Comparison of ENCODE assay signal across 26 cellular contexts in the genomic region with DNA sequence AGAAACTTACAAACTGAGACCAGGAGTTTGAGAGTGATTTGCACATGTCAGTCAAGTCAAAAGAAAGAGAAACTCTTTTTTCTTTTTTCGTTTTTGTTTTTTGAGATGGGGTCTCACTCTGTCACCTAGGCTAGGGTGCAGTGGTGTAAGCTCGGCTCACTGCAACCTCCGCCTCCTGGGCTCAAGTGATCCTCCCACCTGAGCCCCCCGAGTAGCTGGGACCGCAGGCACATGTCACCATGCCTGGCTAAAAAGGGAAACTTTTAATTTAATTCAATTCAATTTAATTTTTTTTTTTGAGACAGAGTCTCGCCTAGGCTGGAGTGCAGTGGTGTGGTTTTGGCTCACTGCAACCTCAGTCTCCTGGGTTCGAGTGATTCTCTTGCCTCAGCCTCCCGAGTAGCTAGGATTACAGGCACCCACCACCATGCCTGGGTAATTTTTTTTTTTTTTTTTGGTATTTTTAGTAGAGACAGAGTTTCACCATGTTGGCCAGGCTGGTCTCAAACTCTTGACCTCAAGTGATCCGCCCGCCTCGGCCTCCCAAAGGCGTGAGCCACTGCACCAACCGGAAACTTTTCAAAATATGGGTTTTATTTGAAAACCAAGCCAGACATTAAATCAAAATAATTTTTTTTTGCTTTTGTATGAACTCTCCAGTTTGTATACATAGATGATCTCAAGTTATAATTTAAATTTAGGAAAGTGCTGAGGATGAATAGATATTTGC. TPM values are rescaled to one million over a fixed set of nuclear protein-coding genes. Genes with fewer than 3 reads are reported as not detected.
DNase-seq lines count a peak whose midpoint lies in the region; ATAC-seq and TF ChIP-seq lines count a peak whose summit lies in the region.
"Had no signal": no experiment of that assay in that cellular context is flagged by ENCODE, and none has a peak within 500 bp of the region (broad histone marks: within the 10 kb centered on the region; RNA-seq: fewer than 3 reads in every experiment).

No MANE protein-coding gene starts in this region.

- H3K27me3 ChIP-seq in Karpas-422 (ENCODE audit: low read length) (no peaks in the 10 kb centered on the region), gastrocnemius medialis (no peaks in the 10 kb centered on the region), vagina (no peaks in the 10 kb centered on the region)
- H3K27me3 ChIP-seq: left lung, tibial artery had no signal

- no peaks in the 10 kb centered on the region for H3K79me2 ChIP-seq in Karpas-422 (ENCODE audit: low read length)

- H3K36me3 Mint-ChIP-seq in activated CD4-positive, alpha-beta T cell treated with anti-CD3 and anti-CD28 coated beads, Interleukin-2, amount 10 ng/mL, durations not matched to agents 24 days and 14 days (ENCODE audit: low read depth): peaks cover 24% of the 10 kb centered on the region
- peaks cover 37% of the 10 kb centered on the region for H3K36me3 Mint-ChIP-seq in nephron progenitor cell (ENCODE audit: low read depth)

- peaks cover 54% of the 10 kb centered on the region for H3K4me1 Mint-ChIP-seq in activated CD4-positive, alpha-beta T cell treated with anti-CD3 and anti-CD28 coated beads, Interleukin-2, amount 10 ng/mL, durations not matched to agents 24 days and 14 days
- peaks cover 50% of the 10 kb centered on the region for H3K4me1 Mint-ChIP-seq in nephron progenitor cell
- H3K4me1 Mint-ChIP-seq: mesothelial cell of epicardium, neural crest cell had no signal

- peak overlapping the region; percentile 82 for H3K27ac Mint-ChIP-seq in activated CD4-positive, alpha-beta T cell treated with anti-CD3 and anti-CD28 coated beads, Interleukin-2, amount 10 ng/mL, durations not matched to agents 24 days and 14 days
- H3K27ac Mint-ChIP-seq in nephron progenitor cell: no peak overlapping the region
- H3K27ac Mint-ChIP-seq: activated naive CD4-positive, alpha-beta T cell treated with anti-CD3 and anti-CD28 coated beads, Interleukin-2, amount 50 U/mL, for 24 hours; mesothelial cell of epicardium; progenitor cell of endocrine pancreas had no signal

- H3K27ac ChIP-seq in Karpas-422 (ENCODE audit: low read length) (no peak overlapping the region), caudate nucleus (ENCODE audit: low read depth, low read length) (peak overlapping the region; percentile 68), gastrocnemius medialis (peak overlapping the region in 3 of 4 donors; percentile 47 to 99 (median 99)), vagina (no peak overlapping the region)
- H3K27ac ChIP-seq: left lung, tibial artery had no signal

- H3K9me2 ChIP-seq in Karpas-422 (replicated peaks; ENCODE audit: insufficient read depth, low read length): no peaks in the 10 kb centered on the region

- no peaks in the 10 kb centered on the region for H3K27me3 Mint-ChIP-seq in activated CD4-positive, alpha-beta T cell treated with anti-CD3 and anti-CD28 coated beads, Interleukin-2, amount 10 ng/mL, durations not matched to agents 24 days and 14 days
- H3K27me3 Mint-ChIP-seq in nephron progenitor cell (ENCODE audit: low read depth, poor library complexity): peaks cover 7% of the 10 kb centered on the region
- H3K27me3 Mint-ChIP-seq: activated naive CD4-positive, alpha-beta T cell treated with anti-CD3 and anti-CD28 coated beads, Interleukin-2, amount 50 U/mL, for 24 hours; central memory CD8-positive, alpha-beta T cell; progenitor cell of endocrine pancreas had no signal

- intact Hi-C loops in activated CD4-positive, alpha-beta T cell treated with anti-CD3 and anti-CD28 coated beads, Interleukin-2, amount 10 ng/mL, durations not matched to agents 24 days and 14 days (cut with micrococcal nuclease): no loop called here
- intact Hi-C loops in gastrocnemius medialis (cut with DNase I; ENCODE audit: low total_unique reads): no loop called here
- intact Hi-C loops in vagina (cut with DNase I): no loop called here

- H4K20me1 ChIP-seq in Karpas-422 (ENCODE audit: insufficient read depth, low read depth, low read length): no peaks in the 10 kb centered on the region; the same call in 1 of the 2 replicates

- H3K4me1 ChIP-seq in Karpas-422 (ENCODE audit: low read length) (peaks cover 65% of the 10 kb centered on the region), gastrocnemius medialis (peaks cover 5 to 20% of the 10 kb centered on the region in 2 donors), vagina (no peaks in the 10 kb centered on the region)
- H3K4me1 ChIP-seq: tibial artery had no signal

- TF ChIP-seq CTCF in gastrocnemius medialis (IDR thresholded peaks at IDR 0.05 in 4 of 5, conservative IDR thresholded peaks at IDR 0.05 in 1 of 5) (no peak), vagina (IDR thresholded peaks at IDR 0.05) (no peak), nephron progenitor cell (IDR thresholded peaks at IDR 0.05) (no peak)

- TF ChIP-seq POLR2A in gastrocnemius medialis (IDR thresholded peaks at IDR 0.05) (no peak), vagina (IDR thresholded peaks at IDR 0.05) (no peak)

- H3K4me3 ChIP-seq in Karpas-422 (ENCODE audit: low read length): no peak overlapping the region
- no peak overlapping the region for H3K4me3 ChIP-seq in gastrocnemius medialis
- H3K4me3 ChIP-seq in vagina: no peak overlapping the region
- H3K4me3 ChIP-seq: left lung, tibial artery had no signal

- in situ Hi-C loops in gastrocnemius medialis (cut with MboI; ENCODE audit: low sequenced_read_pairs in 4 of 4): no loop called here

- no peaks in the 10 kb centered on the region for H3K9me3 ChIP-seq in Karpas-422 (ENCODE audit: low read length)
- no peaks in the 10 kb centered on the region for H3K9me3 ChIP-seq in gastrocnemius medialis
- H3K9me3 ChIP-seq in vagina: no peaks in the 10 kb centered on the region
- H3K9me3 ChIP-seq: left lung, tibial artery had no signal

- no peak overlapping the region for H3K9ac ChIP-seq in Karpas-422 (ENCODE audit: low read length)

- H3K9me3 Mint-ChIP-seq in activated CD4-positive, alpha-beta T cell treated with anti-CD3 and anti-CD28 coated beads, Interleukin-2, amount 10 ng/mL, durations not matched to agents 24 days and 14 days: no peaks in the 10 kb centered on the region
- no peaks in the 10 kb centered on the region for H3K9me3 Mint-ChIP-seq in nephron progenitor cell
- H3K9me3 Mint-ChIP-seq: activated naive CD4-positive, alpha-beta T cell treated with anti-CD3 and anti-CD28 coated beads, Interleukin-2, amount 50 U/mL, for 24 hours; activated T-cell treated with anti-CD3 and anti-CD28 coated beads, Interleukin-2, amount 50 U/mL, for 4 hours; central memory CD8-positive, alpha-beta T cell; mesothelial cell of epicardium; neural crest cell had no signal

- DNase-seq in activated CD4-positive, alpha-beta T cell treated with anti-CD3 and anti-CD28 coated beads, Interleukin-2, amount 10 ng/mL, durations not matched to agents 24 days and 14 days: no peak
- no peak for DNase-seq in activated CD4-positive, alpha-beta T cell treated with anti-CD3 and anti-CD28 coated beads, Interleukin-2, amount 50 U/mL, for 1 hour
- DNase-seq in Karpas-422: no peak
- DNase-seq in caudate nucleus (lab: John Stamatoyannopoulos, UW): no peak
- DNase-seq in gastrocnemius medialis: peak in 1 of 2 donors; percentile 13
- DNase-seq in vagina (ENCODE audit: extremely low spot score in 2 of 2): no peak
- DNase-seq in nephron progenitor cell: no peak
- no peak for DNase-seq in NCI-H69 (lab: John Stamatoyannopoulos, UW)
- DNase-seq: 8988T; activated CD4-positive, alpha-beta T cell treated with anti-CD3 and anti-CD28 coated beads for 4 hours; activated T-cell treated with anti-CD3 and anti-CD28 coated beads, Interleukin-2, amount 50 U/mL, for 4 hours; AML-193; left lung; NCI-H1694 treated with DMSO at 0.1 percent for 48 hours; NCI-H526 treated with DMSO at 0.1 percent for 48 hours; stimulated activated CD4-positive, alpha-beta T cell treated with anti-CD3 and anti-CD28 coated beads, Interleukin-1b, Interleukin-23, amount 100 ng/mL, for 48 hours; stimulated activated naive CD4-positive, alpha-beta T cell had no signal

- no peak for ATAC-seq in gastrocnemius medialis
- ATAC-seq: activated T-cell treated with anti-CD3 and anti-CD28 coated beads, Interleukin-2, amount 50 U/mL, for 4 hours; left lung had no signal

- peak overlapping the region; percentile 2 for H3K4me2 ChIP-seq in Karpas-422 (ENCODE audit: low read depth, low read length, poor library complexity, severe bottlenecking)

- no peak overlapping the region for H2AFZ ChIP-seq in Karpas-422 (ENCODE audit: low read length)

- H3K36me3 ChIP-seq in Karpas-422 (ENCODE audit: insufficient read depth, low read length) (peaks cover 17% of the 10 kb centered on the region; the same call in 1 of the 2 replicates), gastrocnemius medialis (peaks cover 0 to 27% of the 10 kb centered on the region in 2 donors), vagina (peaks cover 0 to 6% of the 10 kb centered on the region in 2 donors)

- no peak overlapping the region for H3K4me3 Mint-ChIP-seq in activated CD4-positive, alpha-beta T cell treated with anti-CD3 and anti-CD28 coated beads, Interleukin-2, amount 10 ng/mL, durations not matched to agents 24 days and 14 days
- no peak overlapping the region for H3K4me3 Mint-ChIP-seq in nephron progenitor cell
- H3K4me3 Mint-ChIP-seq: activated T-cell treated with anti-CD3 and anti-CD28 coated beads, Interleukin-2, amount 50 U/mL, for 4 hours; central memory CD8-positive, alpha-beta T cell; mesothelial cell of epicardium; neural crest cell had no signal

RNA-seq across cellular contexts. Expression of a gene that starts 9.9 kb away (rescaled TPM):
- total RNA-seq in activated CD4-positive, alpha-beta T cell treated with anti-CD3 and anti-CD28 coated beads, Interleukin-2, amount 10 ng/mL, durations not matched to agents 24 days and 14 days: 2.9 and 3.6 TPM in 2 replicates
- 3.0 and 4.0 TPM in 2 replicates for total RNA-seq in Karpas-422 (2014; rRNA removed; shearing (Covaris generic); ENCODE audit: low replicate concordance)
- total RNA-seq in gastrocnemius medialis (100 to 1,000 TPM; 489 to 938 (median 679) TPM), vagina (1.2 TPM)

RNA-seq across cellular contexts. Expression of a gene that starts 16.4 kb away (rescaled TPM):
- 447 and 452 TPM in 2 replicates for total RNA-seq in activated CD4-positive, alpha-beta T cell treated with anti-CD3 and anti-CD28 coated beads, Interleukin-2, amount 10 ng/mL, durations not matched to agents 24 days and 14 days
- total RNA-seq in Karpas-422 (2014; rRNA removed; shearing (Covaris generic); ENCODE audit: low replicate concordance): 189 and 274 TPM in 2 replicates
- 100 to 1,000 TPM in 1 of 4 donors, 10 to 100 TPM in 3; 16.8 to 284 (median 56.7) TPM for total RNA-seq in gastrocnemius medialis
- total RNA-seq in vagina: 51.3 TPM

RNA-seq across cellular contexts. Expression of a gene that starts 48.2 kb away (rescaled TPM):
- 0.26 and 1.0 TPM in 2 replicates for total RNA-seq in activated CD4-positive, alpha-beta T cell treated with anti-CD3 and anti-CD28 coated beads, Interleukin-2, amount 10 ng/mL, durations not matched to agents 24 days and 14 days
- total RNA-seq in Karpas-422 (2014; rRNA removed; shearing (Covaris generic); ENCODE audit: low replicate concordance): 0.22 TPM in 1 of 2 replicates, not detected in the other
- total RNA-seq in gastrocnemius medialis: not detected
- total RNA-seq in vagina: not detected
- total RNA-seq: H1, LHCN-M2, skeletal muscle tissue had no signal

Comparison
In these comparisons a context has a peak if more than half of its experiments do, and no peak if none do; other contexts are left out.
1. H3K27ac ChIP-seq: peak in caudate nucleus (single experiment) and gastrocnemius medialis (3 of 4); none in Karpas-422 (single experiment) and vagina (single experiment).
2. RNA of a gene that starts 9.9 kb away (total RNA-seq): 489 to 938 TPM in gastrocnemius medialis; 3.0 to 4.0 TPM in Karpas-422, 2.9 to 3.6 TPM in activated CD4-positive, alpha-beta T cell treated with anti-CD3 and anti-CD28 coated beads, Interleukin-2, amount 10 ng/mL, durations not matched to agents 24 days and 14 days and 1.2 TPM in vagina (single experiment); every median in the first group is over 10 times any median in the second.